Comparison of ENCODE assay signal across 8 cellular contexts in the genomic region with DNA sequence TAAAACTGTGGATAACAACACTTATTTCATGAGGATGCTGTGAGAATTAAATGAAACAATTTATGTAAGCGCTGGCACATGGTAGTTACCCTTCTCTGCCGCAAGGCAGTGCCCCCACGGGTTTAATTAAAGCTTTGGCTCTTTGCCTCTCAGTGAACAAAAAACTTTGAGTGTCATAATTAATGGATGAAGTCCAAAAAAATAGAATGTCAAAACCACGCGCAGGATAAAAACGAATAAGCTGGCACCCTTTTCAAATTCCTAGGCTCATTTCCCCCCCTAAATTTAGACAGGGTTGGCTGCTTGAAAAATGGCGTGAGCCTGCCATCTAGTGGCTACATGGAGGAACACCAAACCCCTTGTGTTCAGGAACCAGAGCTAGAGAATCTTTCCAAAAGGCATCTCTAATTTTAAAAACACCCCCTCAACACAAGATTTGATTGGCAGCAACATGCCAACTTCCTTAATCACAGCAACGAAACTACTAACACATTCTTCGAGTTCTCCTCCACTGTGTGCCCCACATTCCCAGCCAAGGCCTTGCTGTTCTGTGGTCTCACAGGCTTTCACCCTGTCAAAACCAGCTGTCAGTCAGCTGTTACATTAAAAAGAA. TPM values are rescaled to one million over a fixed set of nuclear protein-coding genes. Genes with fewer than 3 reads are reported as not detected.
DNase-seq lines count a peak whose midpoint lies in the region; ATAC-seq and TF ChIP-seq lines count a peak whose summit lies in the region.

No MANE protein-coding gene starts in this region.

- H3K27me3 Mint-ChIP-seq in Caco-2 (ENCODE audit: insufficient read depth, unreplicated experiment) = no peaks in the 10 kb centered on the region
- H3K27me3 Mint-ChIP-seq in activated T-cell treated with anti-CD3 and anti-CD28 coated beads, Interleukin-2, amount 50 U/mL, for 72 hours (ENCODE audit: low read depth) = peaks cover 1% of the 10 kb centered on the region

- WGBS in tibial nerve, 2 donors = 3 to 5% methylated on average over 9 of the region's 9 CpGs

- peak in 1 of 2 donors; percentile 25 for TF ChIP-seq EP300 in tibial nerve (IDR thresholded peaks at IDR 0.05)

- ATAC-seq in GM19452 (IDR thresholded peaks at IDR 0.05; ENCODE audit: unreplicated experiment) (peak; percentile 65), HG03521 (IDR thresholded peaks at IDR 0.05; ENCODE audit: unreplicated experiment) (peak; percentile 59)
- ATAC-seq in activated T-cell treated with anti-CD3 and anti-CD28 coated beads, Interleukin-2, amount 50 U/mL, for 72 hours (replicated peaks in 1 of 2) = peak; percentile 77 to 78

- POLR2A ChIA-PET in Caco-2 (lab: Charles Lee) (no interaction called here), OCI-LY7 (lab: Charles Lee) (interaction anchor here (0.6 to 1.7 kb wide), 2 partner anchors 50 to 102 kb away, joined by 3 to 4 read pairs; no protein-coding TSS in a partner anchor)

- H3K9me3 Mint-ChIP-seq in Caco-2 (ENCODE audit: unreplicated experiment) = no peaks in the 10 kb centered on the region
- no peaks in the 10 kb centered on the region for H3K9me3 Mint-ChIP-seq in activated T-cell treated with anti-CD3 and anti-CD28 coated beads, Interleukin-2, amount 50 U/mL, for 72 hours

- CTCF ChIA-PET in Caco-2 (lab: Charles Lee) (interaction anchor here (0.6 to 1.4 kb wide), 11 partner anchors 11 to 1442 kb away, joined by 3 to 15 read pairs (median 5); a partner anchor contains a TSS), OCI-LY7 (lab: Charles Lee; ENCODE audit: unreplicated experiment) (interaction anchor here (0.6 to 1.5 kb wide), 2 partner anchors 102 to 1182 kb away, joined by 3 to 6 read pairs; no protein-coding TSS in a partner anchor)

- intact Hi-C loops in Caco-2 (cut with micrococcal nuclease; ENCODE audit: unreplicated experiment) = loop anchor here (1.0 to 5.0 kb wide), 7 partner anchors 61 to 1441 kb away; no protein-coding TSS in a partner anchor
- intact Hi-C loops in OCI-LY7 (cut with micrococcal nuclease; ENCODE audit: unreplicated experiment) = loop anchor here (2.0 to 10.0 kb wide), 4 partner anchors 62 to 1201 kb away; no protein-coding TSS in a partner anchor

- H3K4me3 ChIP-seq in Caco-2 (ENCODE audit: low read depth, low read length) (no peak overlapping the region), OCI-LY7 (ENCODE audit: low read depth, low read length, poor library complexity, severe bottlenecking) (no peak overlapping the region), fibroblast of villous mesenchyme (ENCODE audit: low read depth, low read length) (no peak overlapping the region), osteoblast (ENCODE audit: insufficient read depth, low read length) (peak overlapping the region; percentile 56), tibial nerve (peak overlapping the region in 1 of 4 donors; percentile 13)

- H3K79me2 ChIP-seq in OCI-LY7 (ENCODE audit: insufficient read depth, low read depth, low read length) = no peaks in the 10 kb centered on the region
- H3K79me2 ChIP-seq in osteoblast (ENCODE audit: insufficient read depth, low read length) = no peaks in the 10 kb centered on the region

- H4K20me1 ChIP-seq in OCI-LY7 (ENCODE audit: insufficient read depth, low read length) (no peaks in the 10 kb centered on the region), osteoblast (ENCODE audit: insufficient read depth, low read length) (no peaks in the 10 kb centered on the region)

- H3K4me1 Mint-ChIP-seq in Caco-2 (ENCODE audit: low read depth, unreplicated experiment) = no peaks in the 10 kb centered on the region
- H3K4me1 Mint-ChIP-seq in activated T-cell treated with anti-CD3 and anti-CD28 coated beads, Interleukin-2, amount 50 U/mL, for 72 hours (ENCODE audit: low read depth) = peaks cover 4% of the 10 kb centered on the region

- H3K36me3 Mint-ChIP-seq in Caco-2 (ENCODE audit: insufficient read depth, unreplicated experiment) = no peaks in the 10 kb centered on the region
- H3K36me3 Mint-ChIP-seq in activated T-cell treated with anti-CD3 and anti-CD28 coated beads, Interleukin-2, amount 50 U/mL, for 72 hours (ENCODE audit: insufficient read depth in 2 of 2) = no peaks in the 10 kb centered on the region

- H3K9me3 ChIP-seq in Caco-2 (no peaks in the 10 kb centered on the region), OCI-LY7 (ENCODE audit: low read length) (no peaks in the 10 kb centered on the region), osteoblast (ENCODE audit: low read depth, low read length) (no peaks in the 10 kb centered on the region), tibial nerve (no peaks in the 10 kb centered on the region)

- H3K9me2 ChIP-seq in OCI-LY7 (ENCODE audit: insufficient read depth, low read length) = no peaks in the 10 kb centered on the region

- H3K27me3 ChIP-seq in Caco-2 (replicated peaks; ENCODE audit: control insufficient read depth, insufficient read depth, low read length) (no peaks in the 10 kb centered on the region), osteoblast (ENCODE audit: insufficient read depth, low read length) (no peaks in the 10 kb centered on the region), tibial nerve (no peaks in the 10 kb centered on the region)

- BruUV-seq in Caco-2 (replicated peaks; lab: Mats Ljungman, UMichigan) (no TSS peak), OCI-LY7 (replicated peaks; lab: Mats Ljungman, UMichigan) (no TSS peak)

- H3K27ac ChIP-seq in OCI-LY7 (ENCODE audit: low read depth, low read length, poor library complexity, severe bottlenecking) (no peak overlapping the region), osteoblast (ENCODE audit: low read depth, low read length) (no peak overlapping the region), tibial nerve (no peak overlapping the region)

- no peaks in the 10 kb centered on the region for H3K4me1 ChIP-seq in Caco-2
- H3K4me1 ChIP-seq in OCI-LY7 (ENCODE audit: insufficient read depth, low read length, poor library complexity, severe bottlenecking) = no peaks in the 10 kb centered on the region
- H3K4me1 ChIP-seq in osteoblast (ENCODE audit: insufficient read depth, low read length) = peaks cover 16% of the 10 kb centered on the region
- peaks cover 0 to 19% (median 0%) of the 10 kb centered on the region in 4 donors for H3K4me1 ChIP-seq in tibial nerve

- DNase-seq in Caco-2 = peak; percentile 37 to 65
- peak; percentile 69 for DNase-seq in OCI-LY7 (ENCODE audit: low spot score)
- DNase-seq in activated T-cell treated with anti-CD3 and anti-CD28 coated beads, Interleukin-2, amount 50 U/mL, for 72 hours = peak; percentile 43 to 53
- peak; percentile 61 for DNase-seq in fibroblast of villous mesenchyme (ENCODE audit: low read depth)
- DNase-seq in osteoblast (ENCODE audit: insufficient read length, low spot score, missing footprints) = peak; percentile 89
- DNase-seq in tibial nerve (ENCODE audit: low spot score in 2 of 2) = peak in 1 of 2 donors; percentile 36

- H2AFZ ChIP-seq in OCI-LY7 (ENCODE audit: low read length) (peak overlapping the region; percentile 27; the same call in 1 of the 2 replicates), osteoblast (ENCODE audit: low read length) (no peak overlapping the region)

- H3K4me2 ChIP-seq in OCI-LY7 (ENCODE audit: low read length) = peak overlapping the region; percentile 34; the same call in 1 of the 2 replicates
- H3K4me2 ChIP-seq in osteoblast (ENCODE audit: insufficient read depth, low read length) = peak overlapping the region; percentile 85

- H3K4me3 Mint-ChIP-seq in Caco-2 (ENCODE audit: unreplicated experiment) = no peak overlapping the region
- H3K4me3 Mint-ChIP-seq in activated T-cell treated with anti-CD3 and anti-CD28 coated beads, Interleukin-2, amount 50 U/mL, for 72 hours = no peak overlapping the region

- no peak for TF ChIP-seq POLR2A in tibial nerve (IDR thresholded peaks at IDR 0.05)

- H3K27ac Mint-ChIP-seq in Caco-2 (ENCODE audit: unreplicated experiment) = no peak overlapping the region
- H3K27ac Mint-ChIP-seq in activated T-cell treated with anti-CD3 and anti-CD28 coated beads, Interleukin-2, amount 50 U/mL, for 72 hours = no peak overlapping the region

- peak; percentile 85 to 89 for TF ChIP-seq CTCF in Caco-2 (IDR thresholded peaks at IDR 0.05; ENCODE audit: insufficient read depth in 1 of 2, low read depth in 1 of 2, low read length in 1 of 2, severe bottlenecking in 1 of 2, unreplicated experiment in 1 of 2)
- TF ChIP-seq CTCF in OCI-LY7 (conservative IDR thresholded peaks at IDR 0.05; ENCODE audit: low read length) = peak; percentile 100
- TF ChIP-seq CTCF in fibroblast of villous mesenchyme (IDR thresholded peaks at IDR 0.05; ENCODE audit: insufficient read depth, low read depth, low read length) = peak; percentile 92
- TF ChIP-seq CTCF in osteoblast (IDR thresholded peaks at IDR 0.05; ENCODE audit: extremely low read depth, low read depth, low read length) = peak; percentile 93
- peak; percentile 80 to 89 (median 83) for TF ChIP-seq CTCF in tibial nerve (IDR thresholded peaks at IDR 0.05)

- H3K36me3 ChIP-seq in Caco-2 (ENCODE audit: control insufficient read depth, insufficient read depth, low read length) (no peaks in the 10 kb centered on the region), OCI-LY7 (ENCODE audit: insufficient read depth, low read length) (no peaks in the 10 kb centered on the region), osteoblast (ENCODE audit: insufficient read depth, low read length) (no peaks in the 10 kb centered on the region), tibial nerve (no peaks in the 10 kb centered on the region)

RNA-seq across cellular contexts. Expression of a gene that starts 29.0 kb away (rescaled TPM):
- total RNA-seq in Caco-2 (2022) (175 and 181 TPM in 2 replicates), OCI-LY7 (2022) (118 and 145 TPM in 2 replicates), fibroblast of villous mesenchyme (228 and 319 TPM in 2 replicates), osteoblast (455 and 469 TPM in 2 replicates), tibial nerve (100 to 1,000 TPM; 103 to 146 (median 113) TPM)
- 83.0 and 93.5 TPM in 2 replicates for total RNA-seq in OCI-LY7 (2014; rRNA removed; shearing (Covaris generic))
- 100 to 1,000 TPM; 236 to 261 TPM for total RNA-seq in activated T-cell treated with anti-CD3 and anti-CD28 coated beads, Interleukin-2, amount 50 U/mL, for 72 hours

RNA-seq across cellular contexts. Expression of a gene that starts 51.5 kb away (rescaled TPM):
- total RNA-seq in Caco-2 (2022) (50.0 and 50.9 TPM in 2 replicates), OCI-LY7 (2022) (64.6 and 67.6 TPM in 2 replicates), fibroblast of villous mesenchyme (6.4 and 7.8 TPM in 2 replicates), osteoblast (5.9 and 7.2 TPM in 2 replicates), tibial nerve (10 to 100 TPM in 1 of 4 donors, 1 to 10 TPM in 3; 4.6 to 14.5 (median 5.5) TPM)
- total RNA-seq in OCI-LY7 (2014; rRNA removed; shearing (Covaris generic)) = 30.0 and 59.0 TPM in 2 replicates
- total RNA-seq in activated T-cell treated with anti-CD3 and anti-CD28 coated beads, Interleukin-2, amount 50 U/mL, for 72 hours = 10 to 100 TPM; 50.2 to 58.0 TPM

RNA-seq across cellular contexts. Expression of a gene that starts 52.0 kb away (rescaled TPM):
- total RNA-seq in Caco-2 (2022) = 61.1 and 64.2 TPM in 2 replicates
- 44.1 and 63.2 TPM in 2 replicates for total RNA-seq in OCI-LY7 (2014; rRNA removed; shearing (Covaris generic))
- total RNA-seq in OCI-LY7 (2022) = 107 and 112 TPM in 2 replicates
- 10 to 100 TPM; 87.2 to 88.1 TPM for total RNA-seq in activated T-cell treated with anti-CD3 and anti-CD28 coated beads, Interleukin-2, amount 50 U/mL, for 72 hours
- total RNA-seq in fibroblast of villous mesenchyme = 10.0 and 32.8 TPM in 2 replicates
- total RNA-seq in osteoblast = 2.5 and 2.9 TPM in 2 replicates
- 1 to 10 TPM in 1 of 4 donors, under 1 TPM in 3; 0.66 to 1.0 (median 0.84) TPM for total RNA-seq in tibial nerve
